14 cellular contexts compared by ENCODE assay signal in genomic region chr6:143708889-143709288, GRCh38.
"Had no signal": no experiment of that assay in that cellular context is flagged by ENCODE, and none has a peak within 500 bp of the region (broad histone marks: within the 10 kb centered on the region; RNA-seq: fewer than 3 reads in every experiment).

No MANE protein-coding gene starts in this region.

- H3K27ac ChIP-seq: gastrocnemius medialis, lower lobe of right lung, pancreas, sigmoid colon, thoracic aorta, WERI-Rb-1 had no signal

- H3K27me3 ChIP-seq: adrenal gland, gastrocnemius medialis, pancreas, sigmoid colon, spleen had no signal

- H3K36me3 ChIP-seq: gastrocnemius medialis, pancreas, sigmoid colon, thoracic aorta, WERI-Rb-1 had no signal

- H3K9me3 ChIP-seq: adrenal gland, gastrocnemius medialis, lower lobe of right lung, pancreas, sigmoid colon, thoracic aorta had no signal

- ATAC-seq: activated T-cell treated with anti-CD3 and anti-CD28 coated beads, Interleukin-2, amount 50 U/mL, for 4 hours; gastrocnemius medialis; left cardiac atrium; lower lobe of right lung had no signal

- DNase-seq: activated CD4-positive, alpha-beta memory T cell treated with anti-CD3 and anti-CD28 coated beads for 36 hours; activated effector memory CD4-positive, alpha-beta T cell treated with anti-CD3 and anti-CD28 coated beads, Interleukin-2, amount 50 U/mL, for 16 hours; activated T-cell treated with anti-CD3 and anti-CD28 coated beads, Interleukin-2, amount 50 U/mL, for 4 hours; adrenal gland; erythroblast; gastrocnemius medialis; left cardiac atrium; lower lobe of right lung; midbrain; pancreas; sigmoid colon; spleen; WERI-Rb-1 had no signal

- H3K4me1 ChIP-seq: pancreas, sigmoid colon had no signal

- H3K4me3 ChIP-seq: adrenal gland, gastrocnemius medialis, lower lobe of right lung, pancreas, sigmoid colon, thoracic aorta had no signal
